Comparison of ENCODE assay signal across 10 cellular contexts in the genomic region with DNA sequence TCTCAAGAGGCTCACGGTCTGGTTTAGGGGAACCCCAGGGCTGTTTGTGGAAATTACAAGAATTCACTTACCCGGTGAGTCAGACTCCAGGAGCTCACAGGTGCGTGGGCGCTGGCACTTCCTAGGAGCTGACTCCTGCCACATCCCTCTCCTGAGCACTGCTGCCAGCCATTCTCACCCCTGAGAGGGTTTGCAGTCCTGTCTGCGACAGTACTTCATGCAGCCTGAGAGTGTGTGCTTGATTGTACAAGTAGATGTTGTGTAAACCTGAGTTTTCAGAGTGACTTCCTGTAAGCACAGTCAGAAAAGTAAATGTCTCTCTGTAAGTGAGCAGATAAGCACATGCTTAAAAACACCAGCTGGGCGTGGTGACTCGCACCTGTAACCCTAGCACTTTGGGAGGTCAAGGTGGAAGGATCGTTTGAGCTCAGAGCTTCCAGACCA.
DNase-seq lines count a peak whose midpoint lies in the region; ATAC-seq and TF ChIP-seq lines count a peak whose summit lies in the region.
"Had no signal": no experiment of that assay in that cellular context is flagged by ENCODE, and none has a peak within 500 bp of the region (broad histone marks: within the 10 kb centered on the region; RNA-seq: fewer than 3 reads in every experiment).

No MANE protein-coding gene starts in this region.

- peaks cover 10 to 45% of the 10 kb centered on the region in 2 experiments; a peak in 2 of 3 replicates for H3K36me3 ChIP-seq in HEK293 (ENCODE audit: control insufficient read depth in 2 of 2, insufficient read depth in 1 of 2, low read length in 2 of 2)

- ATAC-seq in GM18861 (IDR thresholded peaks at IDR 0.05; ENCODE audit: unreplicated experiment), result no peak
- no peak for ATAC-seq in HG02840 (IDR thresholded peaks at IDR 0.05; ENCODE audit: low FRiP score, unreplicated experiment)

- peak; percentile 67 to 72 for DNase-seq in activated CD4-positive, alpha-beta T cell treated with anti-CD3 and anti-CD28 coated beads for 4 hours
- peak; percentile 96 for DNase-seq in epithelial cell of esophagus (ENCODE audit: low read depth)
- DNase-seq in stimulated activated CD4-positive, alpha-beta T cell treated with anti-CD3 and anti-CD28 coated beads, TNF-alpha, amount 100 ng/mL, for 4 hours (ENCODE audit: low read depth in 3 of 3), result peak in 2 of 3 experiments; percentile 41 to 44
- no peak for DNase-seq in COR-L47 (lab: John Stamatoyannopoulos, UW)
- no peak for DNase-seq in medulla oblongata (ENCODE audit: extremely low spot score)
- DNase-seq: DND-41, NCI-H1930 had no signal

- POLR2A ChIA-PET in HEK293 (lab: Yijun Ruan, JAX), result interaction anchor here (0.6 to 2.7 kb wide), 7 partner anchors 10 to 129 kb away, joined by 3 to 24 read pairs (median 4); a partner anchor contains a TSS

- H3K4me3 ChIP-seq in HEK293 (ENCODE audit: low read depth, low read length) (no peak overlapping the region), epithelial cell of esophagus (ENCODE audit: low read length) (no peak overlapping the region)

- no peaks in the 10 kb centered on the region for H3K4me1 ChIP-seq in HEK293 (ENCODE audit: control insufficient read depth, insufficient read depth, low read length)

- TF ChIP-seq CTCF in HEK293 (tag by site-specific recombination; IDR thresholded peaks at IDR 0.05), result no peak
- TF ChIP-seq CTCF in epithelial cell of esophagus (IDR thresholded peaks at IDR 0.05; ENCODE audit: insufficient read depth, low read depth, low read length, missing control alignments), result no peak

- H3K27ac ChIP-seq in HEK293 (ENCODE audit: extremely low read depth, low read depth, low read length), result no peak overlapping the region

- CTCF ChIA-PET in HEK293 (lab: Yijun Ruan, JAX), result interaction anchor here (0.6 to 7.9 kb wide), 18 partner anchors 9 to 329 kb away, joined by 3 to 141 read pairs (median 6); a partner anchor contains a TSS

- H3K9me3 ChIP-seq in HEK293 (ENCODE audit: control insufficient read depth, insufficient read depth, low read depth, low read length), result no peaks in the 10 kb centered on the region

TF ChIP-seq in HEK293, 187 proteins besides CTCF, POLR2A, EP300 and RAD21:
- no peak for TF ChIP-seq ZNF23 (tag by site-specific recombination; IDR thresholded peaks at IDR 0.05; ENCODE audit: borderline replicate concordance)
- no peak for TF ChIP-seq ZNF514 (tag by site-specific recombination; IDR thresholded peaks at IDR 0.05)
- TF ChIP-seq ZNF521 (tag by site-specific recombination; IDR thresholded peaks at IDR 0.05), result no peak
- TF ChIP-seq SCRT2 (tag by site-specific recombination; IDR thresholded peaks at IDR 0.05), result peak; percentile 71
- TF ChIP-seq ZFHX2 (tag by site-specific recombination; conservative IDR thresholded peaks at IDR 0.05), result 0 out of 2 replicates have a peak, but pooled peaks have one; percentile 20
- TF ChIP-seq, protein P1, sequence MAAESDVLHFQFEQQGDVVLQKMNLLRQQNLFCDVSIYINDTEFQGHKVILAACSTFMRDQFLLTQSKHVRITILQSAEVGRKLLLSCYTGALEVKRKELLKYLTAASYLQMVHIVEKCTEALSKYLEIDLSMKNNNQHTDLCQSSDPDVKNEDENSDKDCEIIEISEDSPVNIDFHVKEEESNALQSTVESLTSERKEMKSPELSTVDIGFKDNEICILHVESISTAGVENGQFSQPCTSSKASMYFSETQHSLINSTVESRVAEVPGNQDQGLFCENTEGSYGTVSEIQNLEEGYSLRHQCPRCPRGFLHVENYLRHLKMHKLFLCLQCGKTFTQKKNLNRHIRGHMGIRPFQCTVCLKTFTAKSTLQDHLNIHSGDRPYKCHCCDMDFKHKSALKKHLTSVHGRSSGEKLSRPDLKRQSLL (tag by site-specific recombination; IDR thresholded peaks at IDR 0.05), result no peak
- TF ChIP-seq ZXDB (tag by site-specific recombination; IDR thresholded peaks at IDR 0.05), result no peak
- TF ChIP-seq MEIS1 (CRISPR knock-in tag; IDR thresholded peaks at IDR 0.05; ENCODE audit: borderline replicate concordance), result no peak
- no peak for TF ChIP-seq ZNF248 (tag by site-specific recombination; IDR thresholded peaks at IDR 0.05)
- no peak for TF ChIP-seq ZNF76 (tag by site-specific recombination; IDR thresholded peaks at IDR 0.05; ENCODE audit: borderline replicate concordance, low read depth)

Comparison
In these comparisons a context has a peak if more than half of its experiments do, and no peak if none do; other contexts are left out.
1. DNase-seq: peak in activated CD4-positive, alpha-beta T cell treated with anti-CD3 and anti-CD28 coated beads for 4 hours (2 of 2), epithelial cell of esophagus (single experiment) and stimulated activated CD4-positive, alpha-beta T cell treated with anti-CD3 and anti-CD28 coated beads, TNF-alpha, amount 100 ng/mL, for 4 hours (2 of 3); none in COR-L47 (single experiment) and medulla oblongata (single experiment).